2 cellular contexts compared by ENCODE assay signal in the genomic region with DNA sequence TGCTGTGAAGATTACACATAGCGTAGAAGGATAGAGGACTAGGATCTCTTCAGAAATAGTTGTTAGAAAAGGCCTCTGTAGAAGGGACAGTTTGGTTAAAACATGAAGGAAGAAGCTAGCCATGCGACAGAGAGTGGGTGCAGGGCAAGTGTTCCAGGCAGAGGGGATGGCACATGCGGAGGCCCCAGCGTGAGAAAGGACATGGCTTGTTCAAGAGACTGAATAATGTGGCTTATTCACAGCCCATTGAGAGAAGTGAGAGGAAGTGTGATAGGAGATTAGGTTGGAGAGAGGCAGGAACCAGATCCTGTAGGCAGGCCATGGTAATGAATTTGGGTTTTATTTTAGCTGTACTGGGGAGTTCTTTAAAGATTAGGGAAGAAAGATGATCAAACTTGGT.
TF ChIP-seq lines count a peak whose summit lies in the region.

No MANE protein-coding gene starts in this region.

TF ChIP-seq in GM23338, 12 proteins besides CTCF, POLR2A, EP300 and RAD21:
- no peak for TF ChIP-seq REST (IDR thresholded peaks at IDR 0.05; ENCODE audit: unreplicated experiment)
- TF ChIP-seq ETS1 (IDR thresholded peaks at IDR 0.05), result no peak
- no peak for TF ChIP-seq JUNB (IDR thresholded peaks at IDR 0.05; ENCODE audit: unreplicated experiment)

TF ChIP-seq in WTC11, 78 proteins besides CTCF, POLR2A, EP300 and RAD21 (continued from another document):
- TF ChIP-seq, protein P1, sequence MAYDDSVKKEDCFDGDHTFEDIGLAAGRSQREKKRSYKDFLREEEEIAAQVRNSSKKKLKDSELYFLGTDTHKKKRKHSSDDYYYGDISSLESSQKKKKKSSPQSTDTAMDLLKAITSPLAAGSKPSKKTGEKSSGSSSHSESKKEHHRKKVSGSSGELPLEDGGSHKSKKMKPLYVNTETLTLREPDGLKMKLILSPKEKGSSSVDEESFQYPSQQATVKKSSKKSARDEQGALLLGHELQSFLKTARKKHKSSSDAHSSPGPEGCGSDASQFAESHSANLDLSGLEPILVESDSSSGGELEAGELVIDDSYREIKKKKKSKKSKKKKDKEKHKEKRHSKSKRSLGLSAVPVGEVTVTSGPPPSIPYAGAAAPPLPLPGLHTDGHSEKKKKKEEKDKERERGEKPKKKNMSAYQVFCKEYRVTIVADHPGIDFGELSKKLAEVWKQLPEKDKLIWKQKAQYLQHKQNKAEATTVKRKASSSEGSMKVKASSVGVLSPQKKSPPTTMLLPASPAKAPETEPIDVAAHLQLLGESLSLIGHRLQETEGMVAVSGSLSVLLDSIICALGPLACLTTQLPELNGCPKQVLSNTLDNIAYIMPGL (CRISPR knock-in tag; IDR thresholded peaks at IDR 0.05), result no peak
- TF ChIP-seq ZNF671 (CRISPR knock-in tag; IDR thresholded peaks at IDR 0.05), result no peak
- TF ChIP-seq MAX (CRISPR knock-in tag; IDR thresholded peaks at IDR 0.05), result no peak
- TF ChIP-seq, protein P2, sequence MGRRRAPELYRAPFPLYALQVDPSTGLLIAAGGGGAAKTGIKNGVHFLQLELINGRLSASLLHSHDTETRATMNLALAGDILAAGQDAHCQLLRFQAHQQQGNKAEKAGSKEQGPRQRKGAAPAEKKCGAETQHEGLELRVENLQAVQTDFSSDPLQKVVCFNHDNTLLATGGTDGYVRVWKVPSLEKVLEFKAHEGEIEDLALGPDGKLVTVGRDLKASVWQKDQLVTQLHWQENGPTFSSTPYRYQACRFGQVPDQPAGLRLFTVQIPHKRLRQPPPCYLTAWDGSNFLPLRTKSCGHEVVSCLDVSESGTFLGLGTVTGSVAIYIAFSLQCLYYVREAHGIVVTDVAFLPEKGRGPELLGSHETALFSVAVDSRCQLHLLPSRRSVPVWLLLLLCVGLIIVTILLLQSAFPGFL (CRISPR knock-in tag; IDR thresholded peaks at IDR 0.05; ENCODE audit: borderline replicate concordance), result no peak
- TF ChIP-seq GABPB1 (CRISPR knock-in tag; IDR thresholded peaks at IDR 0.05), result no peak
- no peak for TF ChIP-seq ZNF425 (CRISPR knock-in tag; conservative IDR thresholded peaks at IDR 0.05)
- TF ChIP-seq CBFB (CRISPR knock-in tag; IDR thresholded peaks at IDR 0.05; ENCODE audit: low read depth), result no peak
- no peak for TF ChIP-seq TEAD1 (CRISPR knock-in tag; IDR thresholded peaks at IDR 0.05)
- no peak for TF ChIP-seq EMX1 (CRISPR knock-in tag; IDR thresholded peaks at IDR 0.05)
- TF ChIP-seq, protein P3, sequence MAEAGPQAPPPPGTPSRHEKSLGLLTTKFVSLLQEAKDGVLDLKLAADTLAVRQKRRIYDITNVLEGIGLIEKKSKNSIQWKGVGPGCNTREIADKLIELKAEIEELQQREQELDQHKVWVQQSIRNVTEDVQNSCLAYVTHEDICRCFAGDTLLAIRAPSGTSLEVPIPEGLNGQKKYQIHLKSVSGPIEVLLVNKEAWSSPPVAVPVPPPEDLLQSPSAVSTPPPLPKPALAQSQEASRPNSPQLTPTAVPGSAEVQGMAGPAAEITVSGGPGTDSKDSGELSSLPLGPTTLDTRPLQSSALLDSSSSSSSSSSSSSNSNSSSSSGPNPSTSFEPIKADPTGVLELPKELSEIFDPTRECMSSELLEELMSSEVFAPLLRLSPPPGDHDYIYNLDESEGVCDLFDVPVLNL (CRISPR knock-in tag; IDR thresholded peaks at IDR 0.05; ENCODE audit: borderline replicate concordance, low read depth), result no peak
- no peak for TF ChIP-seq ZNF396 (CRISPR knock-in tag; IDR thresholded peaks at IDR 0.05; ENCODE audit: borderline replicate concordance)
- TF ChIP-seq PRRX2 (CRISPR knock-in tag; IDR thresholded peaks at IDR 0.05), result no peak
- TF ChIP-seq E2F1 (CRISPR knock-in tag; IDR thresholded peaks at IDR 0.05), result no peak
- TF ChIP-seq, protein P4, sequence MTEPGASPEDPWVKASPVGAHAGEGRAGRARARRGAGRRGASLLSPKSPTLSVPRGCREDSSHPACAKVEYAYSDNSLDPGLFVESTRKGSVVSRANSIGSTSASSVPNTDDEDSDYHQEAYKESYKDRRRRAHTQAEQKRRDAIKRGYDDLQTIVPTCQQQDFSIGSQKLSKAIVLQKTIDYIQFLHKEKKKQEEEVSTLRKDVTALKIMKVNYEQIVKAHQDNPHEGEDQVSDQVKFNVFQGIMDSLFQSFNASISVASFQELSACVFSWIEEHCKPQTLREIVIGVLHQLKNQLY (CRISPR knock-in tag; IDR thresholded peaks at IDR 0.05), result no peak
- TF ChIP-seq, protein P5, sequence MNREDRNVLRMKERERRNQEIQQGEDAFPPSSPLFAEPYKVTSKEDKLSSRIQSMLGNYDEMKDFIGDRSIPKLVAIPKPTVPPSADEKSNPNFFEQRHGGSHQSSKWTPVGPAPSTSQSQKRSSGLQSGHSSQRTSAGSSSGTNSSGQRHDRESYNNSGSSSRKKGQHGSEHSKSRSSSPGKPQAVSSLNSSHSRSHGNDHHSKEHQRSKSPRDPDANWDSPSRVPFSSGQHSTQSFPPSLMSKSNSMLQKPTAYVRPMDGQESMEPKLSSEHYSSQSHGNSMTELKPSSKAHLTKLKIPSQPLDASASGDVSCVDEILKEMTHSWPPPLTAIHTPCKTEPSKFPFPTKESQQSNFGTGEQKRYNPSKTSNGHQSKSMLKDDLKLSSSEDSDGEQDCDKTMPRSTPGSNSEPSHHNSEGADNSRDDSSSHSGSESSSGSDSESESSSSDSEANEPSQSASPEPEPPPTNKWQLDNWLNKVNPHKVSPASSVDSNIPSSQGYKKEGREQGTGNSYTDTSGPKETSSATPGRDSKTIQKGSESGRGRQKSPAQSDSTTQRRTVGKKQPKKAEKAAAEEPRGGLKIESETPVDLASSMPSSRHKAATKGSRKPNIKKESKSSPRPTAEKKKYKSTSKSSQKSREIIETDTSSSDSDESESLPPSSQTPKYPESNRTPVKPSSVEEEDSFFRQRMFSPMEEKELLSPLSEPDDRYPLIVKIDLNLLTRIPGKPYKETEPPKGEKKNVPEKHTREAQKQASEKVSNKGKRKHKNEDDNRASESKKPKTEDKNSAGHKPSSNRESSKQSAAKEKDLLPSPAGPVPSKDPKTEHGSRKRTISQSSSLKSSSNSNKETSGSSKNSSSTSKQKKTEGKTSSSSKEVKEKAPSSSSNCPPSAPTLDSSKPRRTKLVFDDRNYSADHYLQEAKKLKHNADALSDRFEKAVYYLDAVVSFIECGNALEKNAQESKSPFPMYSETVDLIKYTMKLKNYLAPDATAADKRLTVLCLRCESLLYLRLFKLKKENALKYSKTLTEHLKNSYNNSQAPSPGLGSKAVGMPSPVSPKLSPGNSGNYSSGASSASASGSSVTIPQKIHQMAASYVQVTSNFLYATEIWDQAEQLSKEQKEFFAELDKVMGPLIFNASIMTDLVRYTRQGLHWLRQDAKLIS (CRISPR knock-in tag; IDR thresholded peaks at IDR 0.05; ENCODE audit: borderline replicate concordance), result no peak
- TF ChIP-seq JAZF1 (CRISPR knock-in tag; IDR thresholded peaks at IDR 0.05), result no peak
- TF ChIP-seq, protein P6, sequence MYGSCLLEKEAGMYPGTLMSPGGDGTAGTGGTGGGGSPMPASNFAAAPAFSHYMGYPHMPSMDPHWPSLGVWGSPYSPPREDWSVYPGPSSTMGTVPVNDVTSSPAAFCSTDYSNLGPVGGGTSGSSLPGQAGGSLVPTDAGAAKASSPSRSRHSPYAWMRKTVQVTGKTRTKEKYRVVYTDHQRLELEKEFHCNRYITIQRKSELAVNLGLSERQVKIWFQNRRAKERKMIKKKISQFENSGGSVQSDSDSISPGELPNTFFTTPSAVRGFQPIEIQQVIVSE (CRISPR knock-in tag; IDR thresholded peaks at IDR 0.05; ENCODE audit: borderline replicate concordance), result no peak
- TF ChIP-seq, protein P7, sequence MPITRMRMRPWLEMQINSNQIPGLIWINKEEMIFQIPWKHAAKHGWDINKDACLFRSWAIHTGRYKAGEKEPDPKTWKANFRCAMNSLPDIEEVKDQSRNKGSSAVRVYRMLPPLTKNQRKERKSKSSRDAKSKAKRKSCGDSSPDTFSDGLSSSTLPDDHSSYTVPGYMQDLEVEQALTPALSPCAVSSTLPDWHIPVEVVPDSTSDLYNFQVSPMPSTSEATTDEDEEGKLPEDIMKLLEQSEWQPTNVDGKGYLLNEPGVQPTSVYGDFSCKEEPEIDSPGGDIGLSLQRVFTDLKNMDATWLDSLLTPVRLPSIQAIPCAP (CRISPR knock-in tag; IDR thresholded peaks at IDR 0.05), result no peak
- no peak for TF ChIP-seq SMAD4 (CRISPR knock-in tag; IDR thresholded peaks at IDR 0.05)
TF ChIP-seq in WTC11: peak in this region for 0.
